In the genomic region with DNA sequence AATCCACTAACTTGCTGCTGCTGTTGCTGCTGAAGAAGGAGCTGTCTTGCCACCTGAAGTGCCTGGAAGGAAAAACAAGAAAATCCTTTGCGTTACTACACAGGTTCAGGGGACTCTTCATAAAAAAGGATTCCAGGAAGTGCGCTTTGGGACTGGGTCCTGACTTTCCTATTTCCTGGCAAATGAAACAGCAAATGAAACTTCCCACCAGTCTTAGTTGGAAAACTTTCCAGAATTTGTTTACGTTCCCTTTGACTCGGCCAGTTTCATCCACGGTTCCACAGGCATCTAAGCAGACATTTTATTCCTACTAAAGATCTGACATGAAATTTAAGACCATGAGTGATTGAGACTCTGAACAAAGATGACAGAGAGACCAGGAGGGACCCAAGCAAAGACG, we compare ENCODE assay signal across 12 cellular contexts.
DNase-seq lines count a peak whose midpoint lies in the region; ATAC-seq and TF ChIP-seq lines count a peak whose summit lies in the region.
"Had no signal": no experiment of that assay in that cellular context is flagged by ENCODE, and none has a peak within 500 bp of the region (broad histone marks: within the 10 kb centered on the region; RNA-seq: fewer than 3 reads in every experiment).

No MANE protein-coding gene starts in this region.

- TF ChIP-seq CTCF in OCI-LY3 (IDR thresholded peaks at IDR 0.05; ENCODE audit: low read depth, low read length) = no peak
- no peak for TF ChIP-seq CTCF in endodermal cell (conservative IDR thresholded peaks at IDR 0.05)

- no peak for ATAC-seq in CD4-positive, CD25-positive, alpha-beta regulatory T cell (ENCODE audit: low read depth in 2 of 2)
- no peak for ATAC-seq in natural killer cell treated with Interleukin-12 subunit alpha and Interleukin-12 subunit beta and Interleukin-15 and Interleukin-18, amount 100 ng/mL, for 72 hours
- no peak for ATAC-seq in activated CD4-positive, CD25-positive, alpha-beta regulatory T cell treated with anti-CD3 and anti-CD28 coated beads, Interleukin-2, amount 50 U/mL, for 24 hours
- no peak for ATAC-seq in HG02759 (IDR thresholded peaks at IDR 0.05; ENCODE audit: unreplicated experiment)

- no peak overlapping the region for H3K4me3 ChIP-seq in CD4-positive, CD25-positive, alpha-beta regulatory T cell (ENCODE audit: low read depth, low read length)
- H3K4me3 ChIP-seq in OCI-LY3 (ENCODE audit: low read length) = no peak overlapping the region
- H3K4me3 ChIP-seq in endodermal cell (ENCODE audit: low read length) = no peak overlapping the region

- H3K9ac ChIP-seq in OCI-LY3 (ENCODE audit: low read length) (no peak overlapping the region), endodermal cell (ENCODE audit: extremely low read depth, low read length, poor library complexity, severe bottlenecking) (no peak overlapping the region)

- peaks cover 98% of the 10 kb centered on the region for H3K79me2 ChIP-seq in OCI-LY3 (ENCODE audit: low read length)

- peaks cover 40 to 89% (median 60%) of the 10 kb centered on the region in 4 donors for H3K4me1 Mint-ChIP-seq in CD4-positive, CD25-positive, alpha-beta regulatory T cell
- H3K4me1 Mint-ChIP-seq in endodermal cell = peaks cover 18% of the 10 kb centered on the region
- peaks cover 57 to 59% of the 10 kb centered on the region in 2 donors for H3K4me1 Mint-ChIP-seq in natural killer cell treated with Interleukin-12 subunit alpha and Interleukin-12 subunit beta and Interleukin-15 and Interleukin-18, amount 100 ng/mL, for 72 hours (ENCODE audit: low read depth in 2 of 2)

- no peak overlapping the region for H2AFZ ChIP-seq in OCI-LY3 (ENCODE audit: low read depth, low read length)

- peaks cover 62% of the 10 kb centered on the region for H4K20me1 ChIP-seq in OCI-LY3 (ENCODE audit: insufficient read depth, low read length)

- peaks cover 10% of the 10 kb centered on the region for H3K4me1 ChIP-seq in CD4-positive, CD25-positive, alpha-beta regulatory T cell (ENCODE audit: control insufficient read depth, insufficient read depth, low read length, poor library complexity, severe bottlenecking)
- H3K4me1 ChIP-seq in OCI-LY3 (ENCODE audit: low read length) = peaks cover 93% of the 10 kb centered on the region
- H3K4me1 ChIP-seq in endodermal cell (ENCODE audit: control insufficient read depth, insufficient read depth, low read length) = no peaks in the 10 kb centered on the region

- H3K36me3 Mint-ChIP-seq in CD4-positive, CD25-positive, alpha-beta regulatory T cell = peaks cover 66% of the 10 kb centered on the region
- peaks cover 28% of the 10 kb centered on the region for H3K36me3 Mint-ChIP-seq in endodermal cell (ENCODE audit: low read depth)
- H3K36me3 Mint-ChIP-seq in natural killer cell treated with Interleukin-12 subunit alpha and Interleukin-12 subunit beta and Interleukin-15 and Interleukin-18, amount 100 ng/mL, for 72 hours = peaks cover 22% of the 10 kb centered on the region

- no peak for DNase-seq in CD4-positive, CD25-positive, alpha-beta regulatory T cell
- DNase-seq in endodermal cell (no peak), NOMO-1 treated with DMSO at 0.1 percent for 48 hours (lab: John Stamatoyannopoulos, UW; ENCODE audit: unreplicated experiment) (no peak), HuH-7 (ENCODE audit: low spot score) (no peak)
- no peak for DNase-seq in natural killer cell treated with Interleukin-12 subunit alpha and Interleukin-12 subunit beta and Interleukin-15 and Interleukin-18, amount 100 ng/mL, for 72 hours (ENCODE audit: low spot score)
- DNase-seq: CD8-positive, alpha-beta memory T cell had no signal

- H3K27me3 Mint-ChIP-seq in CD4-positive, CD25-positive, alpha-beta regulatory T cell = no peaks in the 10 kb centered on the region
- no peaks in the 10 kb centered on the region for H3K27me3 Mint-ChIP-seq in endodermal cell (ENCODE audit: insufficient read depth)
- H3K27me3 Mint-ChIP-seq in natural killer cell treated with Interleukin-12 subunit alpha and Interleukin-12 subunit beta and Interleukin-15 and Interleukin-18, amount 100 ng/mL, for 72 hours = no peaks in the 10 kb centered on the region
- H3K27me3 Mint-ChIP-seq: brain; CD8-positive, alpha-beta memory T cell had no signal

- no peak overlapping the region for H3K4me3 Mint-ChIP-seq in CD4-positive, CD25-positive, alpha-beta regulatory T cell
- no peak overlapping the region for H3K4me3 Mint-ChIP-seq in endodermal cell
- H3K4me3 Mint-ChIP-seq in natural killer cell treated with Interleukin-12 subunit alpha and Interleukin-12 subunit beta and Interleukin-15 and Interleukin-18, amount 100 ng/mL, for 72 hours = no peak overlapping the region
- H3K4me3 Mint-ChIP-seq: brain; stimulated activated effector memory CD8-positive, alpha-beta T cell treated with anti-CD3 and anti-CD28 coated beads, Interleukin-12 subunit alpha, Interleukin-12 subunit beta, amount 100 ng/mL, for 72 hours had no signal

- no peak overlapping the region for H3K27ac ChIP-seq in CD4-positive, CD25-positive, alpha-beta regulatory T cell (ENCODE audit: insufficient read depth, low read length, poor library complexity, severe bottlenecking)
- H3K27ac ChIP-seq in OCI-LY3 (ENCODE audit: low read length) (peak overlapping the region; percentile 14; the same call in 1 of the 2 replicates), endodermal cell (ENCODE audit: low read depth, low read length) (no peak overlapping the region)
- H3K27ac ChIP-seq: HL-60 had no signal

- peak overlapping the region; percentile 9 to 74 (median 47) for H3K27ac Mint-ChIP-seq in CD4-positive, CD25-positive, alpha-beta regulatory T cell
- H3K27ac Mint-ChIP-seq in endodermal cell = peak overlapping the region; percentile 41
- H3K27ac Mint-ChIP-seq in natural killer cell treated with Interleukin-12 subunit alpha and Interleukin-12 subunit beta and Interleukin-15 and Interleukin-18, amount 100 ng/mL, for 72 hours = peak overlapping the region; percentile 73 to 95
- H3K27ac Mint-ChIP-seq: brain had no signal

- no peaks in the 10 kb centered on the region for H3K27me3 ChIP-seq in CD4-positive, CD25-positive, alpha-beta regulatory T cell (ENCODE audit: control insufficient read depth, insufficient read depth, low read length)
- no peaks in the 10 kb centered on the region for H3K27me3 ChIP-seq in OCI-LY3 (ENCODE audit: low read depth, low read length)
- H3K27me3 ChIP-seq in endodermal cell (ENCODE audit: control insufficient read depth, insufficient read depth, low read length, poor library complexity, severe bottlenecking) = no peaks in the 10 kb centered on the region

- H3K36me3 ChIP-seq in CD4-positive, CD25-positive, alpha-beta regulatory T cell (ENCODE audit: control insufficient read depth, insufficient read depth, low read length) = peaks cover 58% of the 10 kb centered on the region
- H3K36me3 ChIP-seq in OCI-LY3 (replicated peaks; ENCODE audit: low read depth, low read length) = peaks cover 73% of the 10 kb centered on the region
- H3K36me3 ChIP-seq in endodermal cell (ENCODE audit: control insufficient read depth, insufficient read depth, low read length) = no peaks in the 10 kb centered on the region

- peaks cover 0 to 1% (median 0%) of the 10 kb centered on the region in 7 donors for H3K9me3 Mint-ChIP-seq in CD4-positive, CD25-positive, alpha-beta regulatory T cell
- no peaks in the 10 kb centered on the region for H3K9me3 Mint-ChIP-seq in endodermal cell
- H3K9me3 Mint-ChIP-seq in natural killer cell treated with Interleukin-12 subunit alpha and Interleukin-12 subunit beta and Interleukin-15 and Interleukin-18, amount 100 ng/mL, for 72 hours = no peaks in the 10 kb centered on the region
- H3K9me3 Mint-ChIP-seq: brain; CD8-positive, alpha-beta memory T cell; stimulated activated effector memory CD8-positive, alpha-beta T cell treated with anti-CD3 and anti-CD28 coated beads, Interleukin-12 subunit alpha, Interleukin-12 subunit beta, amount 100 ng/mL, for 72 hours had no signal

- 77 to 81% methylated on average over 5 to 6 of the region's 6 CpGs for WGBS in endodermal cell (ENCODE audit: insufficient coverage in 1 of 2, insufficient read length in 1 of 2), 2 experiments

- H3K4me2 ChIP-seq in OCI-LY3 (ENCODE audit: low read length) = no peak overlapping the region

- no peaks in the 10 kb centered on the region for H3K9me3 ChIP-seq in CD4-positive, CD25-positive, alpha-beta regulatory T cell (ENCODE audit: control insufficient read depth in 2 of 2, low read length in 2 of 2)
- H3K9me3 ChIP-seq in OCI-LY3 (ENCODE audit: insufficient read depth, low read length) = no peaks in the 10 kb centered on the region
- no peaks in the 10 kb centered on the region for H3K9me3 ChIP-seq in endodermal cell (ENCODE audit: control insufficient read depth, low read length)
